ENCODE assay signal across 10 cellular contexts in the genomic region with DNA sequence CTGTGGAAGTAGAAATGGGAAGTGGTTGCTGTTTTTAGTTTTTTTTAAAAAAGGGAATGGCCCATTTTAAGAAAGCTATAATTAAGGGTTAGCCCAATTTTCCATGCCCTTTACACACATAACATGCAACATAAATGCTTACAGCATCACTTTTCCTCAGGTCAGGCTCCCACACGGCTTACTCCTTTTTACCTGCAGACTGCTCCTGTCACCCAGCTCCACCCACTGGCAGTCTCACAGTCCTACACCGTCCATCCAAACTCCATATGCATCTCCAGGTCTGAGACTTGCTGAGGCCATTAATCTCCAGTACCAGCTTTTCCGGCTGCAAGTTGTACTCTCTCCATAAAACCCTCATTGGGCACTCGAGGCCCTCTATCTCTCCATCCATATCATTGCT. TPM values are rescaled to one million over a fixed set of nuclear protein-coding genes. Genes with fewer than 3 reads are reported as not detected.
DNase-seq lines count a peak whose midpoint lies in the region; ATAC-seq lines count a peak whose summit lies in the region.
"Had no signal": no experiment of that assay in that cellular context is flagged by ENCODE, and none has a peak within 500 bp of the region (broad histone marks: within the 10 kb centered on the region; RNA-seq: fewer than 3 reads in every experiment).

No MANE protein-coding gene starts in this region.

- intact Hi-C loops in sciatic nerve (cut with DNase I): no loop called here
- intact Hi-C loops in CD4-positive, alpha-beta memory T cell (cut with micrococcal nuclease): no loop called here

- no peaks in the 10 kb centered on the region for H3K4me1 Mint-ChIP-seq in CD4-positive, alpha-beta memory T cell

- H3K4me3 Mint-ChIP-seq in CD4-positive, alpha-beta memory T cell: no peak overlapping the region

- H3K27me3 ChIP-seq in CD4-positive, alpha-beta memory T cell (ENCODE audit: insufficient read depth, low read length): no peaks in the 10 kb centered on the region

- POLR2A ChIA-PET in CD4-positive, alpha-beta memory T cell (lab: Charles Lee; ENCODE audit: partially characterized antibody): no interaction called here

- H3K9me3 ChIP-seq in CD4-positive, alpha-beta memory T cell (ENCODE audit: control insufficient read depth in 1 of 2, low read length in 2 of 2): no peaks in the 10 kb centered on the region

- DNase-seq in DMS53 treated with DMSO at 0.1 percent for 48 hours (lab: John Stamatoyannopoulos, UW; ENCODE audit: unreplicated experiment) (peak; percentile 39), NCI-H748 treated with DMSO at 0.1 percent for 48 hours (lab: John Stamatoyannopoulos, UW) (peak; percentile 15), iPS DF 4.7 (ENCODE audit: extremely low read depth, low spot score) (peak; percentile 19), sciatic nerve (ENCODE audit: low spot score) (no peak), NCI-H1694 treated with DMSO at 0.1 percent for 48 hours (lab: John Stamatoyannopoulos, UW) (no peak)
- DNase-seq in CD4-positive, alpha-beta memory T cell: no peak

- peaks cover 2% of the 10 kb centered on the region in 2 donors for H3K27me3 Mint-ChIP-seq in CD4-positive, alpha-beta memory T cell

- H3K4me1 ChIP-seq in CD4-positive, alpha-beta memory T cell (ENCODE audit: insufficient read depth, low read length): no peaks in the 10 kb centered on the region

- H3K36me3 ChIP-seq in CD4-positive, alpha-beta memory T cell (ENCODE audit: insufficient read depth, low read length): no peaks in the 10 kb centered on the region

- H3K36me3 Mint-ChIP-seq in CD4-positive, alpha-beta memory T cell: no peaks in the 10 kb centered on the region

- H3K9me3 Mint-ChIP-seq in CD4-positive, alpha-beta memory T cell: no peaks in the 10 kb centered on the region

- no peak overlapping the region for H3K4me3 ChIP-seq in CD4-positive, alpha-beta memory T cell (ENCODE audit: low read length in 2 of 2)

- H3K27ac ChIP-seq in CD4-positive, alpha-beta memory T cell (ENCODE audit: low read depth, low read length): no peak overlapping the region

- H3K27ac Mint-ChIP-seq in CD4-positive, alpha-beta memory T cell: no peak overlapping the region

- CTCF ChIA-PET in CD4-positive, alpha-beta memory T cell (lab: Charles Lee; ENCODE audit: partially characterized antibody): no interaction called here

- ATAC-seq in GM21619 (IDR thresholded peaks at IDR 0.05; ENCODE audit: unreplicated experiment): peak; percentile 64
- no peak for ATAC-seq in sciatic nerve
- no peak for ATAC-seq in activated CD4-positive, CD25-positive, alpha-beta regulatory T cell treated with anti-CD3 and anti-CD28 coated beads, Interleukin-2, amount 50 U/mL, for 24 hours

RNA-seq across cellular contexts. Expression of a gene that starts 19.7 kb away (rescaled TPM):
- not detected for total RNA-seq in sciatic nerve
- not detected for total RNA-seq in CD4-positive, alpha-beta memory T cell
- polyA plus RNA-seq in CD4-positive, alpha-beta memory T cell: not detected
- total RNA-seq: astrocyte, RPMI7951 had no signal

RNA-seq across cellular contexts. Expression of a gene that starts 38.3 kb away (rescaled TPM):
- not detected for total RNA-seq in sciatic nerve
- not detected for total RNA-seq in CD4-positive, alpha-beta memory T cell
- polyA plus RNA-seq in CD4-positive, alpha-beta memory T cell: not detected
- total RNA-seq: astrocyte, RPMI7951 had no signal

Comparison
In these comparisons a context has a peak if more than half of its experiments do, and no peak if none do; other contexts are left out.
1. DNase-seq: peak in DMS53 treated with DMSO at 0.1 percent for 48 hours (single experiment), NCI-H748 treated with DMSO at 0.1 percent for 48 hours (single experiment) and iPS DF 4.7 (single experiment); none in sciatic nerve (single experiment), CD4-positive, alpha-beta memory T cell (0 of 5) and NCI-H1694 treated with DMSO at 0.1 percent for 48 hours (single experiment).